Comparison of ENCODE assay signal across 8 cellular contexts in the genomic region with DNA sequence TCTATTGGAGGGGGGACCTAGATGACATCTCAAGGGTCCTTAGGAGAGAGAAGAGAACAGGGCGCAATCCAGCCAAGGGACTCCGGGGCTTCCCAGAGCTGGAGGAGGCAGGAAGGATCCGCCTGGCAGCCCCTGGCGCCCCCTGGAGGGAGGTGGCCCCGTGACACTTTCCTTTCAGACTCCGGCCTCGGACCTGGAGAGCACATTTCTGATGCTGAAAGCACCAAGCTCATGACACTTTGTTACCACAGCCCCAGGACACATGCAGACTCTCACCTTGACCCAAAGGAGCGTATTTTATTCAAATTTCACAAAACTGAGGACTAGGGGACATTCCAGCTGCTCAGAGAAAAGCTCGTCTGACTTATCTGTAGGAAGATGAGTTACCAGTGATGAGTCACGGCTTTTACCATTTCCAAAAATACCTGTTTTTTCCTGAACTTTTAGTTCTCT. TPM values are rescaled to one million over a fixed set of nuclear protein-coding genes. Genes with fewer than 3 reads are reported as not detected.
DNase-seq lines count a peak whose midpoint lies in the region; ATAC-seq and TF ChIP-seq lines count a peak whose summit lies in the region.

No MANE protein-coding gene starts in this region.

- H3K9ac ChIP-seq in subcutaneous abdominal adipose tissue (ENCODE audit: low read length in 5 of 5) = peak overlapping the region in 1 of 5 donors; percentile 7

- H3K4me1 ChIP-seq in lower lobe of right lung (peaks cover 45% of the 10 kb centered on the region), subcutaneous abdominal adipose tissue (ENCODE audit: control insufficient read depth in 5 of 5, insufficient read depth in 5 of 5, low read length in 5 of 5) (peaks cover 11 to 45% (median 36%) of the 10 kb centered on the region in 5 donors)

- H3K9me3 ChIP-seq in lower lobe of right lung (no peaks in the 10 kb centered on the region), subcutaneous abdominal adipose tissue (ENCODE audit: control insufficient read depth in 5 of 5, low read length in 5 of 5) (no peaks in the 10 kb centered on the region)

- H3K27me3 ChIP-seq in BJ (ENCODE audit: control insufficient read depth, insufficient read depth, low read length) (no peaks in the 10 kb centered on the region), HL-60 (ENCODE audit: insufficient read depth, poor library complexity, severe bottlenecking) (no peaks in the 10 kb centered on the region), lower lobe of right lung (ENCODE audit: low read depth) (no peaks in the 10 kb centered on the region), subcutaneous abdominal adipose tissue (ENCODE audit: control insufficient read depth in 5 of 5, insufficient read depth in 4 of 5, low read length in 5 of 5) (peaks cover 0 to under 1% (median 0%) of the 10 kb centered on the region in 5 donors)

- no peaks in the 10 kb centered on the region for H3K36me3 ChIP-seq in BJ (ENCODE audit: control insufficient read depth, insufficient read depth, low read length)
- no peaks in the 10 kb centered on the region for H3K36me3 ChIP-seq in lower lobe of right lung
- no peaks in the 10 kb centered on the region for H3K36me3 ChIP-seq in subcutaneous abdominal adipose tissue (ENCODE audit: control insufficient read depth in 5 of 5, insufficient read depth in 5 of 5, low read length in 5 of 5)

- no peak for DNase-seq in BJ (ENCODE audit: low read depth)
- DNase-seq in HL-60 (ENCODE audit: low read depth in 1 of 2, low spot score in 1 of 2) = peak in 1 of 2 experiments; percentile 62
- DNase-seq in T1000 (lab: John Stamatoyannopoulos, UW) = peak; percentile 55
- DNase-seq in dermis blood vessel endothelial cell = peak; percentile 91
- DNase-seq in lower lobe of right lung = peak; percentile 74

- POLR2A ChIA-PET in BJ (lab: Charles Lee) = no interaction called here

- CTCF ChIA-PET in BJ (lab: Yijun Ruan, JAX) = interaction anchor here (0.6 to 2.1 kb wide), 26 partner anchors 9 to 172 kb away, joined by 3 to 29 read pairs (median 4); partner anchors contain the start of gene POFUT2

- intact Hi-C loops in lower lobe of right lung (cut with DNase I) = no loop called here

- peak; percentile 79 for TF ChIP-seq CTCF in BJ (IDR thresholded peaks at IDR 0.05; ENCODE audit: insufficient read depth, low read depth, low read length)
- TF ChIP-seq CTCF in HL-60 (IDR thresholded peaks at IDR 0.05; ENCODE audit: insufficient read depth, low read length) = peak; percentile 24
- TF ChIP-seq CTCF in lower lobe of right lung (IDR thresholded peaks at IDR 0.05) = peak; percentile 68

- peak; percentile 70 to 74 for ATAC-seq in lower lobe of right lung
- no peak for ATAC-seq in HG02973 (IDR thresholded peaks at IDR 0.05; ENCODE audit: unreplicated experiment)
- ATAC-seq in GM18502 (IDR thresholded peaks at IDR 0.05; ENCODE audit: poor library complexity, unreplicated experiment) = no peak

- H3K27ac ChIP-seq in HL-60 (replicated peaks) (peak overlapping the region; percentile 47), lower lobe of right lung (peak overlapping the region; percentile 86), subcutaneous abdominal adipose tissue (ENCODE audit: low read depth, low read length) (peak overlapping the region; percentile 74)

- H3K4me3 ChIP-seq in BJ (ENCODE audit: low read depth, low read length) (no peak overlapping the region), HL-60 (replicated peaks; ENCODE audit: insufficient read depth, low read length) (no peak overlapping the region), lower lobe of right lung (no peak overlapping the region), subcutaneous abdominal adipose tissue (ENCODE audit: low read depth in 1 of 5, low read length in 5 of 5) (peak overlapping the region in 1 of 5 donors; percentile 0)

RNA-seq across cellular contexts. Expression of gene POFUT2, which starts 21.4 kb away (rescaled TPM):
- polyA plus RNA-seq in BJ (2011; rRNA removed) = 27.0 and 38.5 TPM in 2 replicates
- polyA minus RNA-seq in BJ (2011; rRNA and poly(A)+ RNA removed) = 16.1 and 17.6 TPM in 2 replicates
- 19.4 and 31.0 TPM in 2 replicates for total RNA-seq in dermis blood vessel endothelial cell
- 29.1 TPM for total RNA-seq in lower lobe of right lung

Comparison
In these comparisons a context has a peak if more than half of its experiments do, and no peak if none do; other contexts are left out.
1. CTCF ChIP-seq: peak in every context shown above with its lines; median percentile 79 in BJ; 68 in lower lobe of right lung; 24 in HL-60.
2. ATAC-seq: peak in lower lobe of right lung (2 of 2); none in HG02973 (single experiment) and GM18502 (single experiment).
3. Peak in every context shown above with its lines, with median percentiles within 50 percentile points of each other: H3K27ac ChIP-seq.